In the genomic region with DNA sequence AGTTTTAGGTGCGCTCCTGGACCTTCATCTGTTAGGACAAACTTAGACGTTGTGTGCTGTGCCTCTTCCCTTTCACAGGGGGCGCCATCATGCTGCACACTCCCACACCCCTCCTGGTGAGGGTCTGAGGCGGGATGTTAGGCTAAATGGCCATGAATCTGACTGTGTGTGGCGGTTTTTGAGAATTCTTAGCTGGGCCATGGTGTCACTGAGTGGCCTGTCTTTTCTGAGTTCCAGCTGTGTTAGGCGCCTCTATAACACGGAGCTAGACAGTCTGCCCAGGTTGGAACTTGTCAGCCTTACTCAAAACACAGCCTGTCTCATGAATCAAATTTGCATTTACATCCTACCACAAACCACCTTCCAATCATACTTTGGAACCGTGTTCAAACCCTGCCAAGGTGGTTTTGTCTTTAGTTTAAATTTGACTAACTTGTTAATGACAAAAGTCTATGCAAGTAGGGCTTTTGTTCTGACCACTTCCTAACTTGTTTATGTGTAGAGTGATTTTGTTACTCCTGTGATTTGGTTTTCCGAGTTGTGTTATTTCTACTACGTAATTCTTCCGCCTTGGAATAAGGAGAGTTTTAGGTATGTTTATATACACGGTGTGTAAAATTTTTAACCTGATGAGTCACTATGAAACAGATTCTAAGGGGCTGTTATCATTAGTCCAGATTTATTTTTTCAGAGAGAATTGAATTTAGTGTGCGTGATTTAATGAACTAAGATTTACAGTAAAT, we compare ENCODE assay signal across 8 cellular contexts. TPM values are rescaled to one million over a fixed set of nuclear protein-coding genes. Genes with fewer than 3 reads are reported as not detected.
A peak's percentile ranks its signal among the peaks of the same experiment; 100 is the strongest.
DNase-seq lines count a peak whose midpoint lies in the region; ATAC-seq and TF ChIP-seq lines count a peak whose summit lies in the region.

No MANE protein-coding gene starts in this region.

- H3K36me3 ChIP-seq in esophagus squamous epithelium = peaks cover 4 to 16% (median 7%) of the 10 kb centered on the region in 3 donors

- peaks cover 34 to 62% (median 38%) of the 10 kb centered on the region in 3 donors for H3K4me1 ChIP-seq in esophagus squamous epithelium

- H3K4me3 ChIP-seq in esophagus squamous epithelium = no peak overlapping the region

- intact Hi-C loops in esophagus squamous epithelium (cut with DNase I) = no loop called here
- intact Hi-C loops in posterior vena cava (cut with DNase I) = no loop called here

- no peaks in the 10 kb centered on the region for H3K9me3 ChIP-seq in esophagus squamous epithelium

- peak overlapping the region; percentile 14 to 67 (median 58) for H3K27ac ChIP-seq in esophagus squamous epithelium

- H3K27me3 ChIP-seq in esophagus squamous epithelium = no peaks in the 10 kb centered on the region

- TF ChIP-seq POLR2A in esophagus squamous epithelium (IDR thresholded peaks at IDR 0.05) = no peak

- 33 to 36% methylated on average over 13 of the region's 13 CpGs for WGBS in esophagus squamous epithelium, 2 donors

- DNase-seq in EH (ENCODE audit: low read depth) (peak; percentile 69), GM20000 (ENCODE audit: low spot score) (peak; percentile 73), esophagus squamous epithelium (lab: John Stamatoyannopoulos, UW) (no peak), LoVo (ENCODE audit: low spot score) (no peak), posterior vena cava (ENCODE audit: low spot score) (no peak)
- peak; percentile 20 for DNase-seq in activated CD4-positive, alpha-beta T cell treated with anti-CD3 and anti-CD28 coated beads, Interleukin-2, amount 50 U/mL, for 1 hour
- peak; percentile 24 to 32 for DNase-seq in stimulated activated CD4-positive, alpha-beta T cell treated with anti-CD3 and anti-CD28 coated beads, Interleukin-2, amount 100 ng/mL, for 48 hours

- ATAC-seq in HG03520 (IDR thresholded peaks at IDR 0.05; ENCODE audit: unreplicated experiment) = peak; percentile 85

- TF ChIP-seq CTCF in GM20000 (IDR thresholded peaks at IDR 0.05; ENCODE audit: extremely low read depth, missing control alignments) (peak; percentile 45), esophagus squamous epithelium (IDR thresholded peaks at IDR 0.05) (peak; percentile 31 to 62 (median 40))

RNA-seq across cellular contexts. Expression of gene ACVR1B, which starts 19.6 kb away (rescaled TPM):
- 10 to 100 TPM; 11.4 to 31.7 (median 16.8) TPM for total RNA-seq in esophagus squamous epithelium
- total RNA-seq in posterior vena cava = 10 to 100 TPM; 20.0 to 22.4 TPM

RNA-seq across cellular contexts. Expression of gene TAMALIN, which starts 35.7 kb away (rescaled TPM):
- 10 to 100 TPM in 1 of 4 donors, 1 to 10 TPM in 3; 1.7 to 10.7 (median 3.6) TPM for total RNA-seq in esophagus squamous epithelium
- 10 to 100 TPM; 38.0 to 50.6 TPM for total RNA-seq in posterior vena cava

Comparison
In these comparisons a context has a peak if more than half of its experiments do, and no peak if none do; other contexts are left out.
1. DNase-seq: peak in EH (single experiment), GM20000 (single experiment), activated CD4-positive, alpha-beta T cell treated with anti-CD3 and anti-CD28 coated beads, Interleukin-2, amount 50 U/mL, for 1 hour (single experiment) and stimulated activated CD4-positive, alpha-beta T cell treated with anti-CD3 and anti-CD28 coated beads, Interleukin-2, amount 100 ng/mL, for 48 hours (2 of 2); none in esophagus squamous epithelium (single experiment), LoVo (single experiment) and posterior vena cava (single experiment).